ENCODE assay signal across 8 cellular contexts in the genomic region with DNA sequence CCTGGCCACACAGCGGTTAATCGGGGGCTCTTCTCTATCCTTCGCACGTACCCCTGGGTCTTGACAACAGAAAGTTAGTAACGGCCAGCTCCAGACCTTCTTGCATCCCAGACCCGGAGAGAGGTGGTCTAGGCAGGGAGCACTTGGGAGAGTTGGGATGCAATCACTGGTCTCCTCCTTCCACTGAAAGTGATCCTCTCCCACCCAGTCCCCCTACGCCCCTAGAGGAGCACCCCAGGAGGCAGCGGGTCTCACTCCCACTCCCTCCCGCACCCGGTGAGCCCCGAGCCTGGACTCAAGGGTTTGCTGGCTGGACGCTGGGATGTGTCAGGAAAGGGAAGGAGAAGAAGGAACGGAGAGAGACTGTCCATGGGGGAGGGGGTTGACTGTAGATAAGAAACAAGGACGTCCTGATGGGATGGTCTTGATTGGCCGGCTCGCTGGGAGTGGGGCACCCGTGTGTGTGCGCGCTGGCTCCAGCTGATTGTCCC. TPM values are rescaled to one million over a fixed set of nuclear protein-coding genes. Genes with fewer than 3 reads are reported as not detected.
A peak's percentile ranks its signal among the peaks of the same experiment; 100 is the strongest.
DNase-seq lines count a peak whose midpoint lies in the region; ATAC-seq and TF ChIP-seq lines count a peak whose summit lies in the region.

No MANE protein-coding gene starts in this region.

- intact Hi-C loops in activated T-helper 1 cell treated with anti-CD3 and anti-CD28 coated beads, Interleukin-12 subunit alpha, Interleukin-12 subunit beta, Interleukin-2, Interleukin-4 antibody, amounts not matched to agents 30 ng/mL and 10 ng/mL and 1 ng/mL, durations not matched to agents 14 hours and 24 hours and 36 hours (cut with micrococcal nuclease) = loop anchor here (10.0 kb wide), 1 partner anchor 164 kb away; no protein-coding TSS in a partner anchor

- no peak overlapping the region for H2BK120ac ChIP-seq in H9 (ENCODE audit: low read depth, low read length, poor library complexity, severe bottlenecking)

- H3K36me3 Mint-ChIP-seq in H9 (ENCODE audit: insufficient read depth in 1 of 3, low read depth in 3 of 3) = no peaks in the 10 kb centered on the region
- H3K36me3 Mint-ChIP-seq in activated T-helper 1 cell treated with anti-CD3 and anti-CD28 coated beads, Interleukin-12 subunit alpha, Interleukin-12 subunit beta, Interleukin-2, Interleukin-4 antibody, amounts not matched to agents 30 ng/mL and 10 ng/mL and 1 ng/mL, durations not matched to agents 14 hours and 24 hours and 36 hours (ENCODE audit: low read depth) = no peaks in the 10 kb centered on the region

- H3K9me3 Mint-ChIP-seq in H9 = peaks cover 0 to 3% of the 10 kb centered on the region in 2 experiments; a peak in 1 of 5 replicates
- no peaks in the 10 kb centered on the region for H3K9me3 Mint-ChIP-seq in activated T-helper 1 cell treated with anti-CD3 and anti-CD28 coated beads, Interleukin-12 subunit alpha, Interleukin-12 subunit beta, Interleukin-2, Interleukin-4 antibody, amounts not matched to agents 30 ng/mL and 10 ng/mL and 1 ng/mL, durations not matched to agents 14 hours and 24 hours and 36 hours

- no peak for TF ChIP-seq POLR2A in gastroesophageal sphincter (IDR thresholded peaks at IDR 0.05)

- no peak overlapping the region for H3T11ph ChIP-seq in H9 (ENCODE audit: low read length)

- no peak overlapping the region for H2BK20ac ChIP-seq in H9 (ENCODE audit: low read depth, low read length, poor library complexity, severe bottlenecking)

- no peak overlapping the region for H3K23ac ChIP-seq in H9 (ENCODE audit: insufficient read length, low read depth, low read length)

- H3K27me3 Mint-ChIP-seq in H9 (ENCODE audit: low read depth) = peaks cover 72% of the 10 kb centered on the region
- H3K27me3 Mint-ChIP-seq in activated T-helper 1 cell treated with anti-CD3 and anti-CD28 coated beads, Interleukin-12 subunit alpha, Interleukin-12 subunit beta, Interleukin-2, Interleukin-4 antibody, amounts not matched to agents 30 ng/mL and 10 ng/mL and 1 ng/mL, durations not matched to agents 14 hours and 24 hours and 36 hours (ENCODE audit: insufficient read depth) = peaks cover 61% of the 10 kb centered on the region

- no peak overlapping the region for H3K9ac ChIP-seq in H9 (ENCODE audit: extremely low read depth, insufficient read length, low read length)
- H3K9ac ChIP-seq in skeletal muscle satellite cell (ENCODE audit: low read depth, low read length) = no peak overlapping the region

- H3K4me1 ChIP-seq in H9 (ENCODE audit: insufficient read depth, low read length) (no peaks in the 10 kb centered on the region), hepatocyte (ENCODE audit: insufficient read depth) (no peaks in the 10 kb centered on the region), skeletal muscle satellite cell (ENCODE audit: control insufficient read depth, insufficient read depth, low read length) (peaks cover 19% of the 10 kb centered on the region), gastroesophageal sphincter (peaks cover 0 to 40% (median 17%) of the 10 kb centered on the region in 3 donors)

- no peak overlapping the region for H2AFZ ChIP-seq in H9 (ENCODE audit: low read length)
- H2AFZ ChIP-seq in hepatocyte = peak overlapping the region; percentile 93

- no peak overlapping the region for H3K4ac ChIP-seq in H9 (ENCODE audit: low read depth, low read length)

- no peaks in the 10 kb centered on the region for H3K79me1 ChIP-seq in H9 (ENCODE audit: insufficient read depth, low read depth, low read length, poor library complexity, severe bottlenecking)

- H3K36me3 ChIP-seq in hepatocyte (replicated peaks; ENCODE audit: insufficient read depth, low read depth) (no peaks in the 10 kb centered on the region), skeletal muscle satellite cell (ENCODE audit: insufficient read depth, low read length) (no peaks in the 10 kb centered on the region), gastroesophageal sphincter (no peaks in the 10 kb centered on the region)

- no peak overlapping the region for H3K14ac ChIP-seq in H9 (ENCODE audit: insufficient read depth, low read length)

- no peak overlapping the region for H2BK12ac ChIP-seq in H9 (ENCODE audit: insufficient read length, low read depth, low read length)

- H2BK15ac ChIP-seq in H9 (ENCODE audit: low read depth, low read length) = no peak overlapping the region

- H2BK5ac ChIP-seq in H9 (ENCODE audit: insufficient read length, low read length) = no peak overlapping the region

- no CpG with 5 or more reads among the region's 19 CpGs for WGBS in H9 (ENCODE audit: extremely low coverage, insufficient read length, low lambda C conversion rate)
- WGBS in hepatocyte (ENCODE audit: low lambda C conversion rate, missing lambda C conversion rate) = 4% methylated on average over 19 of the region's 19 CpGs
- 0 to 1% methylated on average over 7 to 13 of the region's 19 CpGs for WGBS in gastroesophageal sphincter (ENCODE audit: low coverage in 1 of 2), 2 donors

- H3K9me3 ChIP-seq in H9 (ENCODE audit: control insufficient read depth, low read depth, low read length) (no peaks in the 10 kb centered on the region), hepatocyte (ENCODE audit: low read depth) (no peaks in the 10 kb centered on the region), skeletal muscle satellite cell (replicated peaks; ENCODE audit: low read length) (no peaks in the 10 kb centered on the region), gastroesophageal sphincter (no peaks in the 10 kb centered on the region)

- no peak overlapping the region for H3K56ac ChIP-seq in H9 (ENCODE audit: insufficient read length, low read depth, low read length)

- no peak for ATAC-seq in gastroesophageal sphincter

- TF ChIP-seq CTCF in H9 (conservative IDR thresholded peaks at IDR 0.05) = no peak
- TF ChIP-seq CTCF in hepatocyte (IDR thresholded peaks at IDR 0.05; ENCODE audit: poor library complexity) = no peak
- TF ChIP-seq CTCF in gastroesophageal sphincter (IDR thresholded peaks at IDR 0.05) = no peak

- H3K4me2 ChIP-seq in H9 (ENCODE audit: insufficient read depth, insufficient read length, low read length) (peak overlapping the region; percentile 94), hepatocyte (peak overlapping the region; percentile 94), skeletal muscle satellite cell (ENCODE audit: low read length) (peak overlapping the region; percentile 80)

- peaks cover 40% of the 10 kb centered on the region for H3K23me2 ChIP-seq in H9 (ENCODE audit: insufficient read length, low read depth, low read length, poor library complexity, severe bottlenecking)

- H4K5ac ChIP-seq in H9 (ENCODE audit: insufficient read length, low read depth, low read length) = no peak overlapping the region

- H3K4me3 Mint-ChIP-seq in H9 = peak overlapping the region; percentile 73 to 95
- H3K4me3 Mint-ChIP-seq in activated T-helper 1 cell treated with anti-CD3 and anti-CD28 coated beads, Interleukin-12 subunit alpha, Interleukin-12 subunit beta, Interleukin-2, Interleukin-4 antibody, amounts not matched to agents 30 ng/mL and 10 ng/mL and 1 ng/mL, durations not matched to agents 14 hours and 24 hours and 36 hours = peak overlapping the region; percentile 74

- H4K91ac ChIP-seq in H9 (ENCODE audit: insufficient read length, low read depth, low read length) = no peak overlapping the region

- no peak overlapping the region for H4K8ac ChIP-seq in H9 (replicated peaks; ENCODE audit: insufficient read length, low read depth, low read length)

- H3K79me2 ChIP-seq in H9 (ENCODE audit: insufficient read depth, low read length) = no peaks in the 10 kb centered on the region
- no peaks in the 10 kb centered on the region for H3K79me2 ChIP-seq in hepatocyte

- peaks cover 18% of the 10 kb centered on the region; the same call in 1 of the 2 replicates for H3K27me3 ChIP-seq in H9 (ENCODE audit: insufficient read depth, low read length)
- peaks cover 86% of the 10 kb centered on the region for H3K27me3 ChIP-seq in hepatocyte
- peaks cover 58% of the 10 kb centered on the region for H3K27me3 ChIP-seq in skeletal muscle satellite cell (ENCODE audit: control insufficient read depth, insufficient read depth, low read length)
- peaks cover 57% of the 10 kb centered on the region for H3K27me3 ChIP-seq in gastroesophageal sphincter

- peaks cover 45 to 52% of the 10 kb centered on the region in 2 experiments for H3K4me1 Mint-ChIP-seq in H9
- H3K4me1 Mint-ChIP-seq in activated T-helper 1 cell treated with anti-CD3 and anti-CD28 coated beads, Interleukin-12 subunit alpha, Interleukin-12 subunit beta, Interleukin-2, Interleukin-4 antibody, amounts not matched to agents 30 ng/mL and 10 ng/mL and 1 ng/mL, durations not matched to agents 14 hours and 24 hours and 36 hours (ENCODE audit: low read depth) = peaks cover 35% of the 10 kb centered on the region

- H4K20me1 ChIP-seq in H9 (ENCODE audit: control insufficient read depth, insufficient read depth, insufficient read length) (no peaks in the 10 kb centered on the region), hepatocyte (ENCODE audit: insufficient read depth, poor library complexity, severe bottlenecking) (no peaks in the 10 kb centered on the region)

- no peak overlapping the region for H3K27ac ChIP-seq in H9 (ENCODE audit: insufficient read length, low read depth, low read length)
- H3K27ac ChIP-seq in hepatocyte = no peak overlapping the region
- peak overlapping the region in 1 of 4 donors; percentile 36 for H3K27ac ChIP-seq in gastroesophageal sphincter

- no peaks in the 10 kb centered on the region for H3K9me2 ChIP-seq in hepatocyte (replicated peaks; ENCODE audit: insufficient read depth)

- peak; percentile 43 for DNase-seq in H9
- DNase-seq in activated T-helper 1 cell treated with anti-CD3 and anti-CD28 coated beads, Interleukin-12 subunit alpha, Interleukin-12 subunit beta, Interleukin-2, Interleukin-4 antibody, amounts not matched to agents 30 ng/mL and 10 ng/mL and 1 ng/mL, durations not matched to agents 14 hours and 24 hours and 36 hours (ENCODE audit: low spot score) = no peak
- peak; percentile 5 for DNase-seq in hepatocyte (ENCODE audit: low spot score)
- DNase-seq in stimulated activated CD4-positive, alpha-beta T cell treated with anti-CD3 and anti-CD28 coated beads, Interleukin-4, amount 100 ng/mL, for 4 hours = no peak
- DNase-seq in occipital lobe (lab: John Stamatoyannopoulos, UW) = no peak
- DNase-seq in NCI-H446 treated with DMSO at 0.1 percent for 48 hours (lab: John Stamatoyannopoulos, UW) = no peak

- H2AK5ac ChIP-seq in H9 (ENCODE audit: insufficient read length, low read length) = no peak overlapping the region

- H3K18ac ChIP-seq in H9 (ENCODE audit: insufficient read length, low read depth, low read length) = no peak overlapping the region

- H3K4me3 ChIP-seq in hepatocyte (peak overlapping the region; percentile 85), skeletal muscle satellite cell (ENCODE audit: low read length) (peak overlapping the region; percentile 70), gastroesophageal sphincter (peak overlapping the region in 1 of 2 donors; percentile 63)

- no peak overlapping the region for H3K27ac Mint-ChIP-seq in H9
- H3K27ac Mint-ChIP-seq in activated T-helper 1 cell treated with anti-CD3 and anti-CD28 coated beads, Interleukin-12 subunit alpha, Interleukin-12 subunit beta, Interleukin-2, Interleukin-4 antibody, amounts not matched to agents 30 ng/mL and 10 ng/mL and 1 ng/mL, durations not matched to agents 14 hours and 24 hours and 36 hours = no peak overlapping the region

- TF ChIP-seq EP300 in gastroesophageal sphincter (IDR thresholded peaks at IDR 0.05) = no peak

RNA-seq across cellular contexts. Expression of a gene that starts 2.0 kb away (rescaled TPM):
- total RNA-seq in H9 (2021) (0.26 and 0.31 TPM in 2 replicates), hepatocyte (1.4 and 1.8 TPM in 2 replicates), gastroesophageal sphincter (1 to 10 TPM in 1 of 4 donors, under 1 TPM in 3; 0.45 to 10.0 (median 0.81) TPM), occipital lobe (52.4 TPM)
- total RNA-seq in activated T-helper 1 cell treated with anti-CD3 and anti-CD28 coated beads, Interleukin-12 subunit alpha, Interleukin-12 subunit beta, Interleukin-2, Interleukin-4 antibody, amounts not matched to agents 30 ng/mL and 10 ng/mL and 1 ng/mL, durations not matched to agents 14 hours and 24 hours and 36 hours = 0.05 TPM in 1 of 2 replicates, not detected in the other
- 0.09 TPM in 1 of 2 replicates, not detected in the other for polyA plus RNA-seq in hepatocyte
- 0.25 and 0.66 TPM in 2 replicates for total RNA-seq in skeletal muscle satellite cell (2012; rRNA removed)

Comparison
In these comparisons a context has a peak if more than half of its experiments do, and no peak if none do; other contexts are left out.
1. DNase-seq: peak in H9 (single experiment) and hepatocyte (single experiment); none in activated T-helper 1 cell treated with anti-CD3 and anti-CD28 coated beads, Interleukin-12 subunit alpha, Interleukin-12 subunit beta, Interleukin-2, Interleukin-4 antibody, amounts not matched to agents 30 ng/mL and 10 ng/mL and 1 ng/mL, durations not matched to agents 14 hours and 24 hours and 36 hours (single experiment), stimulated activated CD4-positive, alpha-beta T cell treated with anti-CD3 and anti-CD28 coated beads, Interleukin-4, amount 100 ng/mL, for 4 hours (0 of 2), occipital lobe (single experiment) and NCI-H446 treated with DMSO at 0.1 percent for 48 hours (single experiment).
2. Peak in every context shown above with its lines, with median percentiles within 50 percentile points of each other: H3K4me2 ChIP-seq.